Comparison of ENCODE assay signal across 24 cellular contexts in the genomic region with DNA sequence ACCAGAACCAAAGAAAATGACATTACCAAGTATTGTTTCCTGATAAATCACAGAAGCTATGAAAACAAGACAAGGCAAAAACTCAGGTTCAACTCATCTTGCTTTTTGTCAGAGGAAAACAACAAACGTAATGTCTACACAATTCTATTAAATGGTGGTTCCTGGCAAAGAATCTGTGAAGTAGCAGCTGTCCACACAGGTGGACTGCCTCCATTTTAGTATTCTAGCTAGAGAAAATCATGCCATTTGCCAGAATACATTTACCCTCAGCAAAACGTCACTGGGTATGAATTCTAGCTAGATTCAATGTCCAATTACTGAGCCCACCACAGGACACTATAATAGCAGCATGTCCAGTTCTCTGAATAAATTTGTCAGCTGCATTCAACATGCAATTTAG.
"Had no signal": no experiment of that assay in that cellular context is flagged by ENCODE, and none has a peak within 500 bp of the region (broad histone marks: within the 10 kb centered on the region; RNA-seq: fewer than 3 reads in every experiment).

No MANE protein-coding gene starts in this region.

- H3K36me3 Mint-ChIP-seq: activated CD4-positive, alpha-beta memory T cell treated with anti-CD3 and anti-CD28 coated beads for 36 hours; activated naive CD4-positive, alpha-beta T cell treated with anti-CD3 and anti-CD28 coated beads, Interleukin-2, amount 50 U/mL, for 72 hours had no signal

- H3K4me1 ChIP-seq: Peyer's patch, SJCRH30 had no signal

- DNase-seq: activated CD4-positive, alpha-beta memory T cell treated with anti-CD3 and anti-CD28 coated beads for 36 hours; activated CD4-positive, alpha-beta T cell treated with anti-CD3 and anti-CD28 coated beads, Interleukin-2, amount 10 ng/mL, durations not matched to agents 7 days and 5 days; activated CD4-positive, CD25-positive, alpha-beta regulatory T cell; activated CD8-positive, alpha-beta memory T cell treated with anti-CD3 and anti-CD28 coated beads for 24 hours; activated effector memory CD4-positive, alpha-beta T cell treated with anti-CD3 and anti-CD28 coated beads, Interleukin-2, amount 50 U/mL, for 16 hours; activated naive CD4-positive, alpha-beta T cell treated with Interleukin-2 at 50 U/mL for 16 hours; activated naive CD8-positive, alpha-beta T cell treated with anti-CD3 and anti-CD28 coated beads, Interleukin-2, amount 50 U/mL, for 24 hours; activated T-cell treated with anti-CD3 and anti-CD28 coated beads, Interleukin-2, amount 50 U/mL, for 4 hours; amniotic stem cell; Karpas-422; MM.1S; NCI-H1417 treated with DMSO at 0.1 percent for 48 hours; NCI-H2029 treated with DMSO at 0.1 percent for 48 hours; NCI-H524 treated with DMSO at 0.1 percent for 48 hours; Peyer's patch; Right ventricle myocardium superior; SJCRH30; SK-N-SH; T-helper 1 cell had no signal

- H3K4me3 ChIP-seq: Peyer's patch, SJCRH30 had no signal

- H3K27me3 Mint-ChIP-seq: activated CD4-positive, alpha-beta memory T cell treated with anti-CD3 and anti-CD28 coated beads for 36 hours; activated CD4-positive, alpha-beta T cell treated with anti-CD3 and anti-CD28 coated beads, Interleukin-2, amount 10 ng/mL, durations not matched to agents 7 days and 5 days; activated naive CD8-positive, alpha-beta T cell treated with anti-CD3 and anti-CD28 coated beads, Interleukin-2, amount 50 U/mL, for 24 hours; brain; central memory CD8-positive, alpha-beta T cell had no signal

- H3K4me3 Mint-ChIP-seq: activated CD4-positive, alpha-beta memory T cell treated with anti-CD3 and anti-CD28 coated beads for 36 hours; activated CD4-positive, alpha-beta T cell treated with anti-CD3 and anti-CD28 coated beads, Interleukin-2, amount 10 ng/mL, durations not matched to agents 7 days and 5 days; activated naive CD8-positive, alpha-beta T cell treated with anti-CD3 and anti-CD28 coated beads, Interleukin-2, amount 50 U/mL, for 24 hours; activated T-cell treated with anti-CD3 and anti-CD28 coated beads, Interleukin-2, amount 50 U/mL, for 4 hours; brain; central memory CD8-positive, alpha-beta T cell had no signal

- H3K4me1 Mint-ChIP-seq: activated CD4-positive, alpha-beta T cell treated with anti-CD3 and anti-CD28 coated beads, Interleukin-2, amount 10 ng/mL, durations not matched to agents 7 days and 5 days; activated naive CD8-positive, alpha-beta T cell treated with anti-CD3 and anti-CD28 coated beads, Interleukin-2, amount 50 U/mL, for 24 hours; central memory CD8-positive, alpha-beta T cell had no signal

- H3K27me3 ChIP-seq: Peyer's patch, SJCRH30 had no signal

- H3K36me3 ChIP-seq: Peyer's patch, SJCRH30 had no signal

- H3K27ac ChIP-seq: Peyer's patch, RWPE1, SJCRH30, VCaP had no signal

- H3K9me3 Mint-ChIP-seq: activated CD4-positive, alpha-beta memory T cell treated with anti-CD3 and anti-CD28 coated beads for 36 hours; activated CD4-positive, alpha-beta T cell treated with anti-CD3 and anti-CD28 coated beads, Interleukin-2, amount 10 ng/mL, durations not matched to agents 7 days and 5 days; activated naive CD4-positive, alpha-beta T cell treated with anti-CD3 and anti-CD28 coated beads, Interleukin-2, amount 50 U/mL, for 72 hours; activated naive CD8-positive, alpha-beta T cell treated with anti-CD3 and anti-CD28 coated beads, Interleukin-2, amount 50 U/mL, for 24 hours; activated T-cell treated with anti-CD3 and anti-CD28 coated beads, Interleukin-2, amount 50 U/mL, for 4 hours; brain had no signal

- H3K9me3 ChIP-seq: Peyer's patch, SJCRH30, SK-N-SH had no signal

- H3K27ac Mint-ChIP-seq: activated CD4-positive, alpha-beta memory T cell treated with anti-CD3 and anti-CD28 coated beads for 36 hours; activated CD4-positive, alpha-beta T cell treated with anti-CD3 and anti-CD28 coated beads, Interleukin-2, amount 10 ng/mL, durations not matched to agents 7 days and 5 days; activated naive CD4-positive, alpha-beta T cell treated with anti-CD3 and anti-CD28 coated beads, Interleukin-2, amount 50 U/mL, for 72 hours; activated naive CD8-positive, alpha-beta T cell treated with anti-CD3 and anti-CD28 coated beads, Interleukin-2, amount 50 U/mL, for 24 hours had no signal
